In genomic region chr1:46615735-46616134, GRCh38 we compare ENCODE assay signal across 8 cellular contexts. TPM values are rescaled to one million over a fixed set of nuclear protein-coding genes. Genes with fewer than 3 reads are reported as not detected.
DNase-seq lines count a peak whose midpoint lies in the region; ATAC-seq and TF ChIP-seq lines count a peak whose summit lies in the region.

No MANE protein-coding gene starts in this region.

- ATAC-seq in heart left ventricle (no peak), Right ventricle myocardium inferior (no peak), lower lobe of right lung (no peak), HG02571 (IDR thresholded peaks at IDR 0.05; ENCODE audit: unreplicated experiment) (no peak), HG03196 (IDR thresholded peaks at IDR 0.05; ENCODE audit: unreplicated experiment) (no peak)

- intact Hi-C loops in heart left ventricle (cut with DNase I): loop anchor here in 5 of 10 donors (5.0 to 10.0 kb wide), 4 partner anchors 49 to 102 kb away; partner anchors contain the start of genes EFCAB14 (in 4 of the 5) and ATPAF1 (in 3 of the 5)
- intact Hi-C loops in Right ventricle myocardium inferior (cut with DNase I): loop anchor here (2.0 to 5.0 kb wide), 2 partner anchors 52 to 103 kb away; partner anchors contain the start of genes ATPAF1 and EFCAB14
- intact Hi-C loops in lower lobe of right lung (cut with DNase I): no loop called here
- intact Hi-C loops in uterus (cut with DNase I; ENCODE audit: low total_unique reads): no loop called here

- TF ChIP-seq POLR2A in heart left ventricle (IDR thresholded peaks at IDR 0.05) (no peak), uterus (IDR thresholded peaks at IDR 0.05) (no peak)

- H3K9me3 ChIP-seq in heart left ventricle: no peaks in the 10 kb centered on the region
- H3K9me3 ChIP-seq in adipocyte (ENCODE audit: control insufficient read depth, low read length): no peaks in the 10 kb centered on the region
- no peaks in the 10 kb centered on the region for H3K9me3 ChIP-seq in lower lobe of right lung
- no peaks in the 10 kb centered on the region for H3K9me3 ChIP-seq in uterus

- WGBS in heart left ventricle, 4 donors: 39 to 50% (median 43%) methylated on average over 3 of the region's 3 CpGs

- no peak for DNase-seq in heart left ventricle
- no peak for DNase-seq in Right ventricle myocardium inferior (ENCODE audit: missing footprints)
- DNase-seq in adipocyte (ENCODE audit: low read depth): no peak
- no peak for DNase-seq in lower lobe of right lung
- DNase-seq in uterus: no peak
- DNase-seq in GF-D8 (lab: John Stamatoyannopoulos, UW): no peak

- H3K27me3 ChIP-seq in heart left ventricle (no peaks in the 10 kb centered on the region), adipocyte (replicated peaks; ENCODE audit: control insufficient read depth, insufficient read depth, low read length) (peaks cover 6% of the 10 kb centered on the region), lower lobe of right lung (ENCODE audit: low read depth) (no peaks in the 10 kb centered on the region), uterus (no peaks in the 10 kb centered on the region)

- H3K27ac ChIP-seq in heart left ventricle (peak overlapping the region; percentile 84 to 97 (median 92)), lower lobe of right lung (peak overlapping the region; percentile 92), uterus (peak overlapping the region; percentile 95 to 96)

- no peak for TF ChIP-seq CTCF in heart left ventricle (IDR thresholded peaks at IDR 0.05)
- no peak for TF ChIP-seq CTCF in lower lobe of right lung (IDR thresholded peaks at IDR 0.05)
- no peak for TF ChIP-seq CTCF in uterus (IDR thresholded peaks at IDR 0.05)

- H3K4me1 ChIP-seq in heart left ventricle (peaks cover 7 to 61% (median 53%) of the 10 kb centered on the region in 12 donors), adipocyte (ENCODE audit: control insufficient read depth, insufficient read depth, low read length) (peaks cover 32% of the 10 kb centered on the region), lower lobe of right lung (peaks cover 61% of the 10 kb centered on the region), uterus (peaks cover 0 to 13% of the 10 kb centered on the region in 2 donors)

- H3K36me3 ChIP-seq in heart left ventricle (peaks cover 0 to 25% (median 12%) of the 10 kb centered on the region in 9 donors), adipocyte (ENCODE audit: control insufficient read depth, insufficient read depth, low read length, severe bottlenecking) (peaks cover 5% of the 10 kb centered on the region), lower lobe of right lung (peaks cover 23% of the 10 kb centered on the region), uterus (no peaks in the 10 kb centered on the region)

- H3K4me3 ChIP-seq in heart left ventricle: peak overlapping the region; percentile 59 to 95 (median 77)
- peak overlapping the region; percentile 89 for H3K4me3 ChIP-seq in adipocyte (ENCODE audit: low read length)
- peak overlapping the region; percentile 84 for H3K4me3 ChIP-seq in lower lobe of right lung
- H3K4me3 ChIP-seq in uterus: peak overlapping the region; percentile 61 to 97

- H3K9ac ChIP-seq in adipocyte (ENCODE audit: low read length): peak overlapping the region; percentile 93

RNA-seq across cellular contexts. Expression of gene MOB3C, which starts 0.9 kb away (rescaled TPM):
- 10 to 100 TPM in 6 of 9 donors, 1 to 10 TPM in 3; 6.9 to 24.0 (median 11.2) TPM for total RNA-seq in heart left ventricle
- polyA plus RNA-seq in heart left ventricle: 1 to 10 TPM; 6.0 to 9.7 TPM
- total RNA-seq in Right ventricle myocardium inferior: 13.9 TPM
- 30.2 TPM for total RNA-seq in lower lobe of right lung
- total RNA-seq in uterus: 10 to 100 TPM in 3 of 4 donors, 1 to 10 TPM in 1; 6.9 to 22.5 (median 16.6) TPM

RNA-seq across cellular contexts. Expression of gene MKNK1, which starts 11.7 kb away (rescaled TPM):
- total RNA-seq in heart left ventricle: 10 to 100 TPM; 23.1 to 77.6 (median 37.8) TPM
- polyA plus RNA-seq in heart left ventricle: 10 to 100 TPM; 23.5 to 35.3 TPM
- total RNA-seq in Right ventricle myocardium inferior: 39.8 TPM
- total RNA-seq in lower lobe of right lung: 77.6 TPM
- 10 to 100 TPM in 3 of 4 donors, 1 to 10 TPM in 1; 4.9 to 53.0 (median 24.3) TPM for total RNA-seq in uterus

RNA-seq across cellular contexts. Expression of gene ATPAF1, which starts 52.4 kb away (rescaled TPM):
- total RNA-seq in heart left ventricle (100 to 1,000 TPM; 147 to 237 (median 179) TPM), Right ventricle myocardium inferior (191 TPM), lower lobe of right lung (34.9 TPM), uterus (10 to 100 TPM in 3 of 4 donors, 1 to 10 TPM in 1; 8.2 to 59.7 (median 40.8) TPM)
- 100 to 1,000 TPM in 1 of 2 donors, 10 to 100 TPM in 1; 96.8 to 263 TPM for polyA plus RNA-seq in heart left ventricle

RNA-seq across cellular contexts. Expression of gene TEX38, which starts 55.9 kb away (rescaled TPM):
- total RNA-seq in heart left ventricle (under 1 TPM in 1 of 9 donors, not detected in 8; 0.81 TPM), Right ventricle myocardium inferior (not detected), lower lobe of right lung (not detected), uterus (not detected)
- not detected for polyA plus RNA-seq in heart left ventricle
